20 cellular contexts compared by ENCODE assay signal in genomic region chr14:92573761-92574498, GRCh38.
DNase-seq lines count a peak whose midpoint lies in the region; ATAC-seq and TF ChIP-seq lines count a peak whose summit lies in the region.
"Had no signal": no experiment of that assay in that cellular context is flagged by ENCODE, and none has a peak within 500 bp of the region (broad histone marks: within the 10 kb centered on the region; RNA-seq: fewer than 3 reads in every experiment).

No MANE protein-coding gene starts in this region.

- H3T11ph ChIP-seq in H9 (ENCODE audit: low read length), result no peak overlapping the region

- H3K4me3 Mint-ChIP-seq in H9, result peak overlapping the region in 1 of 2 experiments; percentile 52; a peak in 1 of 5 replicates
- H3K4me3 Mint-ChIP-seq in activated B cell treated with CpG ODN at 0.5 μM for 24 hours, result no peak overlapping the region
- no peak overlapping the region for H3K4me3 Mint-ChIP-seq in natural killer cell treated with Interleukin-12 subunit alpha and Interleukin-12 subunit beta and Interleukin-15 and Interleukin-18, amount 100 ng/mL, for 72 hours
- H3K4me3 Mint-ChIP-seq: activated naive CD8-positive, alpha-beta T cell; activated T-cell treated with anti-CD3 and anti-CD28 coated beads, Interleukin-2, amount 50 U/mL, for 72 hours; effector memory CD8-positive, alpha-beta T cell had no signal

- H2BK15ac ChIP-seq in H9 (ENCODE audit: low read depth, low read length), result no peak overlapping the region

- TF ChIP-seq POLR2A in lower leg skin (IDR thresholded peaks at IDR 0.05), result no peak

- peaks cover 5% of the 10 kb centered on the region for H3K27me3 Mint-ChIP-seq in H9 (ENCODE audit: low read depth)
- no peaks in the 10 kb centered on the region for H3K27me3 Mint-ChIP-seq in activated B cell treated with CpG ODN at 0.5 μM for 24 hours
- no peaks in the 10 kb centered on the region for H3K27me3 Mint-ChIP-seq in natural killer cell treated with Interleukin-12 subunit alpha and Interleukin-12 subunit beta and Interleukin-15 and Interleukin-18, amount 100 ng/mL, for 72 hours
- H3K27me3 Mint-ChIP-seq: activated naive CD8-positive, alpha-beta T cell; effector memory CD8-positive, alpha-beta T cell had no signal

- no peak overlapping the region for H2BK5ac ChIP-seq in H9 (ENCODE audit: insufficient read length, low read length)

- H2AK5ac ChIP-seq in H9 (ENCODE audit: insufficient read length, low read length), result no peak overlapping the region

- H3K9me3 ChIP-seq in H9 (ENCODE audit: control insufficient read depth, low read depth, low read length), result no peaks in the 10 kb centered on the region
- H3K9me3 ChIP-seq: body of pancreas, Caco-2, stomach had no signal

- H3K23ac ChIP-seq in H9 (ENCODE audit: insufficient read length, low read depth, low read length), result no peak overlapping the region

- no peak overlapping the region for H2AFZ ChIP-seq in H9 (ENCODE audit: low read length)

- intact Hi-C loops in activated B cell treated with CpG ODN at 0.5 μM for 24 hours (cut with micrococcal nuclease), result no loop called here
- intact Hi-C loops in lower leg skin (cut with DNase I; ENCODE audit: low total_unique reads), result no loop called here

- ATAC-seq in activated B cell treated with CpG ODN at 0.5 μM for 24 hours (ENCODE audit: low read depth) (no peak), GM18867 (IDR thresholded peaks at IDR 0.05; ENCODE audit: unreplicated experiment) (no peak)
- no peak for ATAC-seq in natural killer cell treated with Interleukin-12 subunit alpha and Interleukin-12 subunit beta and Interleukin-15 and Interleukin-18, amount 100 ng/mL, for 72 hours
- ATAC-seq: activated T-cell treated with anti-CD3 and anti-CD28 coated beads, Interleukin-2, amount 50 U/mL, for 72 hours; body of pancreas; effector memory CD8-positive, alpha-beta T cell had no signal

- CTCF ChIA-PET in activated B cell treated with CpG ODN at 0.5 μM for 24 hours (lab: Charles Lee), result no interaction called here

- H4K91ac ChIP-seq in H9 (ENCODE audit: insufficient read length, low read depth, low read length), result no peak overlapping the region

- no peak overlapping the region for H3K18ac ChIP-seq in H9 (ENCODE audit: insufficient read length, low read depth, low read length)

- H4K5ac ChIP-seq in H9 (ENCODE audit: insufficient read length, low read depth, low read length), result no peak overlapping the region

- H3K9me3 Mint-ChIP-seq in H9 (no peaks in the 10 kb centered on the region; a peak in 1 of 5 replicates), activated B cell treated with CpG ODN at 0.5 μM for 24 hours (no peaks in the 10 kb centered on the region)
- no peaks in the 10 kb centered on the region for H3K9me3 Mint-ChIP-seq in natural killer cell treated with Interleukin-12 subunit alpha and Interleukin-12 subunit beta and Interleukin-15 and Interleukin-18, amount 100 ng/mL, for 72 hours
- H3K9me3 Mint-ChIP-seq: activated T-cell treated with anti-CD3 and anti-CD28 coated beads, Interleukin-2, amount 50 U/mL, for 72 hours; effector memory CD8-positive, alpha-beta T cell had no signal

- no peaks in the 10 kb centered on the region for H4K20me1 ChIP-seq in H9 (ENCODE audit: control insufficient read depth, insufficient read depth, insufficient read length)

- TF ChIP-seq CTCF in H9 (conservative IDR thresholded peaks at IDR 0.05) (no peak), activated B cell treated with CpG ODN at 0.5 μM for 24 hours (IDR thresholded peaks at IDR 0.05) (no peak), lower leg skin (IDR thresholded peaks at IDR 0.05) (no peak)

- WGBS in H9 (ENCODE audit: extremely low coverage, insufficient read length, low lambda C conversion rate), result no CpG with 5 or more reads among the region's 8 CpGs
- WGBS in lower leg skin, 2 donors, result 56% methylated on average over 7 to 8 of the region's 8 CpGs

- no peak overlapping the region for H2BK12ac ChIP-seq in H9 (ENCODE audit: insufficient read length, low read depth, low read length)

- no peak overlapping the region for H2BK20ac ChIP-seq in H9 (ENCODE audit: low read depth, low read length, poor library complexity, severe bottlenecking)

- DNase-seq in H9 (peak; percentile 44), NCI-H2081 treated with DMSO at 0.1 percent for 48 hours (lab: John Stamatoyannopoulos, UW) (peak; percentile 66), activated B cell treated with CpG ODN at 0.5 μM for 24 hours (no peak), middle frontal gyrus (ENCODE audit: extremely low spot score, low spot score) (no peak), lower leg skin (ENCODE audit: low spot score in 2 of 2) (no peak)
- no peak for DNase-seq in natural killer cell treated with Interleukin-12 subunit alpha and Interleukin-12 subunit beta and Interleukin-15 and Interleukin-18, amount 100 ng/mL, for 72 hours (ENCODE audit: low spot score)
- DNase-seq: activated T-cell treated with anti-CD3 and anti-CD28 coated beads, Interleukin-2, amount 50 U/mL, for 72 hours; body of pancreas; Caco-2; effector memory CD8-positive, alpha-beta T cell; midbrain; NCI-H1105 treated with DMSO at 0.1 percent for 48 hours; RPMI8226; stimulated activated CD4-positive, alpha-beta T cell treated with anti-CD3 and anti-CD28 coated beads, Interleukin-2, amount 100 ng/mL, for 48 hours; stomach; T-helper 9 cell had no signal

- H3K4me1 Mint-ChIP-seq in H9 (peaks cover 14 to 16% of the 10 kb centered on the region in 2 experiments), activated B cell treated with CpG ODN at 0.5 μM for 24 hours (peaks cover 43% of the 10 kb centered on the region)
- H3K4me1 Mint-ChIP-seq in natural killer cell treated with Interleukin-12 subunit alpha and Interleukin-12 subunit beta and Interleukin-15 and Interleukin-18, amount 100 ng/mL, for 72 hours (ENCODE audit: low read depth in 2 of 2), result peaks cover 77 to 87% of the 10 kb centered on the region in 2 donors

- H3K4me2 ChIP-seq in H9 (ENCODE audit: insufficient read depth, insufficient read length, low read length), result no peak overlapping the region
- H3K4me2 ChIP-seq: smooth muscle cell had no signal

- no peak overlapping the region for H3K4me3 ChIP-seq in lower leg skin (ENCODE audit: low read depth, poor library complexity, severe bottlenecking)
- H3K4me3 ChIP-seq: body of pancreas, smooth muscle cell, stomach had no signal

- no peak overlapping the region for H3K9ac ChIP-seq in H9 (ENCODE audit: extremely low read depth, insufficient read length, low read length)

- POLR2A ChIA-PET in activated B cell treated with CpG ODN at 0.5 μM for 24 hours (lab: Charles Lee), result interaction anchor here (0.9 to 1.1 kb wide), 2 partner anchors 13 to 81 kb away, joined by 3 to 4 read pairs; no protein-coding TSS in a partner anchor

- peaks cover 4% of the 10 kb centered on the region for H3K4me1 ChIP-seq in H9 (ENCODE audit: insufficient read depth, low read length)
- H3K4me1 ChIP-seq: body of pancreas had no signal

- no peak overlapping the region for H3K4ac ChIP-seq in H9 (ENCODE audit: low read depth, low read length)

- H3K27ac Mint-ChIP-seq in H9 (no peak overlapping the region), activated B cell treated with CpG ODN at 0.5 μM for 24 hours (peak overlapping the region; percentile 67)
- peak overlapping the region; percentile 51 to 98 for H3K27ac Mint-ChIP-seq in natural killer cell treated with Interleukin-12 subunit alpha and Interleukin-12 subunit beta and Interleukin-15 and Interleukin-18, amount 100 ng/mL, for 72 hours
- H3K27ac Mint-ChIP-seq: activated T-cell treated with anti-CD3 and anti-CD28 coated beads, Interleukin-2, amount 50 U/mL, for 72 hours had no signal

- H3K23me2 ChIP-seq in H9 (ENCODE audit: insufficient read length, low read depth, low read length, poor library complexity, severe bottlenecking), result no peaks in the 10 kb centered on the region

- H3K56ac ChIP-seq in H9 (ENCODE audit: insufficient read length, low read depth, low read length), result no peak overlapping the region

- no peaks in the 10 kb centered on the region for H3K79me2 ChIP-seq in H9 (ENCODE audit: insufficient read depth, low read length)

- no peaks in the 10 kb centered on the region for H3K27me3 ChIP-seq in H9 (ENCODE audit: insufficient read depth, low read length)
- H3K27me3 ChIP-seq: body of pancreas, stomach had no signal

- H3K79me1 ChIP-seq in H9 (ENCODE audit: insufficient read depth, low read depth, low read length, poor library complexity, severe bottlenecking), result no peaks in the 10 kb centered on the region

- H2BK120ac ChIP-seq in H9 (ENCODE audit: low read depth, low read length, poor library complexity, severe bottlenecking), result no peak overlapping the region

- H3K14ac ChIP-seq in H9 (ENCODE audit: insufficient read depth, low read length), result no peak overlapping the region

- H3K36me3 Mint-ChIP-seq in H9 (ENCODE audit: insufficient read depth in 1 of 3, low read depth in 3 of 3) (no peaks in the 10 kb centered on the region), activated B cell treated with CpG ODN at 0.5 μM for 24 hours (ENCODE audit: low read depth) (peaks cover 5% of the 10 kb centered on the region)
- H3K36me3 Mint-ChIP-seq in natural killer cell treated with Interleukin-12 subunit alpha and Interleukin-12 subunit beta and Interleukin-15 and Interleukin-18, amount 100 ng/mL, for 72 hours, result peaks cover 27% of the 10 kb centered on the region

- H4K8ac ChIP-seq in H9 (replicated peaks; ENCODE audit: insufficient read length, low read depth, low read length), result no peak overlapping the region

- H3K27ac ChIP-seq in H9 (ENCODE audit: insufficient read length, low read depth, low read length), result no peak overlapping the region
- H3K27ac ChIP-seq: body of pancreas, HL-60, stomach had no signal

Comparison
In these comparisons a context has a peak if more than half of its experiments do, and no peak if none do; other contexts are left out.
1. DNase-seq: peak in H9 (single experiment) and NCI-H2081 treated with DMSO at 0.1 percent for 48 hours (single experiment); none in activated B cell treated with CpG ODN at 0.5 μM for 24 hours (single experiment), natural killer cell treated with Interleukin-12 subunit alpha and Interleukin-12 subunit beta and Interleukin-15 and Interleukin-18, amount 100 ng/mL, for 72 hours (single experiment), middle frontal gyrus (single experiment) and lower leg skin (0 of 2).
2. H3K27ac Mint-ChIP-seq: peak in activated B cell treated with CpG ODN at 0.5 μM for 24 hours (single experiment) and natural killer cell treated with Interleukin-12 subunit alpha and Interleukin-12 subunit beta and Interleukin-15 and Interleukin-18, amount 100 ng/mL, for 72 hours (2 of 2); none in H9 (0 of 3).